Comparison of ENCODE assay signal across 2 cellular contexts in the genomic region with DNA sequence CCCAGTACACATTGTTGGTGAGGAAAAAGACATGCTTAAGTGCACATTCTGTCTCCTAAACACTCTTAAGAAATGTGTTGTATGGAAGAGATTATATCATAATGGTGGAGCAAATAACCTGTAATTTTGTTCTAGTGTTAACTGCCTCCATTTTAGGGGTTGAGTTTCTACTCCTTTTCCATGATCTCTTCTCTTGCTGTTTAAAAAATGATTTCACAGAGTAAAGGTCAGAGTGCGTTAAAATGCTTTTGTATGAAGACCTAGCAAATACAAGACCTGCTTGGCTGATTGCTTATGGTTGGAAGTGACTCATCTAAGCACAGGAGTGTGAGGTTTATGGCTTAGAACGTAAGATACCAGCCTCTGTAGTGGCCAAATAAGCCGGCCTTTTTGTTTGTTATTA.
TF ChIP-seq lines count a peak whose summit lies in the region.

No MANE protein-coding gene starts in this region.

TF ChIP-seq in SK-N-SH, 30 proteins besides CTCF, POLR2A, EP300 and RAD21:
- TF ChIP-seq, protein P1, sequence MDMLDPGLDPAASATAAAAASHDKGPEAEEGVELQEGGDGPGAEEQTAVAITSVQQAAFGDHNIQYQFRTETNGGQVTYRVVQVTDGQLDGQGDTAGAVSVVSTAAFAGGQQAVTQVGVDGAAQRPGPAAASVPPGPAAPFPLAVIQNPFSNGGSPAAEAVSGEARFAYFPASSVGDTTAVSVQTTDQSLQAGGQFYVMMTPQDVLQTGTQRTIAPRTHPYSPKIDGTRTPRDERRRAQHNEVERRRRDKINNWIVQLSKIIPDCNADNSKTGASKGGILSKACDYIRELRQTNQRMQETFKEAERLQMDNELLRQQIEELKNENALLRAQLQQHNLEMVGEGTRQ (IDR thresholded peaks at IDR 0.05; ENCODE audit: borderline replicate concordance, low read depth, low read length): no peak
- 0 out of 2 replicates have a peak, but pooled peaks have one; percentile 14 for TF ChIP-seq FOSL2 (IDR thresholded peaks at IDR 0.05; ENCODE audit: borderline replicate concordance, low read depth)

TF ChIP-seq in SK-N-SH treated with all-trans-retinoic acid at 6 μM for 48 hours, 23 proteins besides CTCF, POLR2A, EP300 and RAD21 (continued from another document):
- TF ChIP-seq, protein P2, sequence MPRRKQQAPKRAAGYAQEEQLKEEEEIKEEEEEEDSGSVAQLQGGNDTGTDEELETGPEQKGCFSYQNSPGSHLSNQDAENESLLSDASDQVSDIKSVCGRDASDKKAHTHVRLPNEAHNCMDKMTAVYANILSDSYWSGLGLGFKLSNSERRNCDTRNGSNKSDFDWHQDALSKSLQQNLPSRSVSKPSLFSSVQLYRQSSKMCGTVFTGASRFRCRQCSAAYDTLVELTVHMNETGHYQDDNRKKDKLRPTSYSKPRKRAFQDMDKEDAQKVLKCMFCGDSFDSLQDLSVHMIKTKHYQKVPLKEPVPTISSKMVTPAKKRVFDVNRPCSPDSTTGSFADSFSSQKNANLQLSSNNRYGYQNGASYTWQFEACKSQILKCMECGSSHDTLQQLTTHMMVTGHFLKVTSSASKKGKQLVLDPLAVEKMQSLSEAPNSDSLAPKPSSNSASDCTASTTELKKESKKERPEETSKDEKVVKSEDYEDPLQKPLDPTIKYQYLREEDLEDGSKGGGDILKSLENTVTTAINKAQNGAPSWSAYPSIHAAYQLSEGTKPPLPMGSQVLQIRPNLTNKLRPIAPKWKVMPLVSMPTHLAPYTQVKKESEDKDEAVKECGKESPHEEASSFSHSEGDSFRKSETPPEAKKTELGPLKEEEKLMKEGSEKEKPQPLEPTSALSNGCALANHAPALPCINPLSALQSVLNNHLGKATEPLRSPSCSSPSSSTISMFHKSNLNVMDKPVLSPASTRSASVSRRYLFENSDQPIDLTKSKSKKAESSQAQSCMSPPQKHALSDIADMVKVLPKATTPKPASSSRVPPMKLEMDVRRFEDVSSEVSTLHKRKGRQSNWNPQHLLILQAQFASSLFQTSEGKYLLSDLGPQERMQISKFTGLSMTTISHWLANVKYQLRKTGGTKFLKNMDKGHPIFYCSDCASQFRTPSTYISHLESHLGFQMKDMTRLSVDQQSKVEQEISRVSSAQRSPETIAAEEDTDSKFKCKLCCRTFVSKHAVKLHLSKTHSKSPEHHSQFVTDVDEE (CRISPR knock-in tag; IDR thresholded peaks at IDR 0.05): no peak
- TF ChIP-seq ZFP30 (CRISPR knock-in tag; IDR thresholded peaks at IDR 0.05) (no peak), PPARA (CRISPR knock-in tag; IDR thresholded peaks at IDR 0.05; ENCODE audit: borderline replicate concordance) (no peak), ZNF565 (CRISPR knock-in tag; conservative IDR thresholded peaks at IDR 0.05; ENCODE audit: low read depth) (no peak), ZNF70 (CRISPR knock-in tag; IDR thresholded peaks at IDR 0.05) (no peak), ISL1 (CRISPR knock-in tag; IDR thresholded peaks at IDR 0.05) (no peak), GLIS3 (CRISPR knock-in tag; IDR thresholded peaks at IDR 0.05) (no peak)
- TF ChIP-seq, protein P3, sequence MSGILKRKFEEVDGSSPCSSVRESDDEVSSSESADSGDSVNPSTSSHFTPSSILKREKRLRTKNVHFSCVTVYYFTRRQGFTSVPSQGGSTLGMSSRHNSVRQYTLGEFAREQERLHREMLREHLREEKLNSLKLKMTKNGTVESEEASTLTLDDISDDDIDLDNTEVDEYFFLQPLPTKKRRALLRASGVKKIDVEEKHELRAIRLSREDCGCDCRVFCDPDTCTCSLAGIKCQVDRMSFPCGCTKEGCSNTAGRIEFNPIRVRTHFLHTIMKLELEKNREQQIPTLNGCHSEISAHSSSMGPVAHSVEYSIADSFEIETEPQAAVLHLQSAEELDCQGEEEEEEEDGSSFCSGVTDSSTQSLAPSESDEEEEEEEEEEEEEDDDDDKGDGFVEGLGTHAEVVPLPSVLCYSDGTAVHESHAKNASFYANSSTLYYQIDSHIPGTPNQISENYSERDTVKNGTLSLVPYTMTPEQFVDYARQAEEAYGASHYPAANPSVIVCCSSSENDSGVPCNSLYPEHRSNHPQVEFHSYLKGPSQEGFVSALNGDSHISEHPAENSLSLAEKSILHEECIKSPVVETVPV (CRISPR knock-in tag; IDR thresholded peaks at IDR 0.05): no peak
- TF ChIP-seq, protein P4, sequence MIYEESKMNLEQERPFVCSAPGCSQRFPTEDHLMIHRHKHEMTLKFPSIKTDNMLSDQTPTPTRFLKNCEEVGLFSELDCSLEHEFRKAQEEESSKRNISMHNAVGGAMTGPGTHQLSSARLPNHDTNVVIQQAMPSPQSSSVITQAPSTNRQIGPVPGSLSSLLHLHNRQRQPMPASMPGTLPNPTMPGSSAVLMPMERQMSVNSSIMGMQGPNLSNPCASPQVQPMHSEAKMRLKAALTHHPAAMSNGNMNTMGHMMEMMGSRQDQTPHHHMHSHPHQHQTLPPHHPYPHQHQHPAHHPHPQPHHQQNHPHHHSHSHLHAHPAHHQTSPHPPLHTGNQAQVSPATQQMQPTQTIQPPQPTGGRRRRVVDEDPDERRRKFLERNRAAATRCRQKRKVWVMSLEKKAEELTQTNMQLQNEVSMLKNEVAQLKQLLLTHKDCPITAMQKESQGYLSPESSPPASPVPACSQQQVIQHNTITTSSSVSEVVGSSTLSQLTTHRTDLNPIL (CRISPR knock-in tag; IDR thresholded peaks at IDR 0.05; ENCODE audit: low read depth): no peak
